In the genomic region with DNA sequence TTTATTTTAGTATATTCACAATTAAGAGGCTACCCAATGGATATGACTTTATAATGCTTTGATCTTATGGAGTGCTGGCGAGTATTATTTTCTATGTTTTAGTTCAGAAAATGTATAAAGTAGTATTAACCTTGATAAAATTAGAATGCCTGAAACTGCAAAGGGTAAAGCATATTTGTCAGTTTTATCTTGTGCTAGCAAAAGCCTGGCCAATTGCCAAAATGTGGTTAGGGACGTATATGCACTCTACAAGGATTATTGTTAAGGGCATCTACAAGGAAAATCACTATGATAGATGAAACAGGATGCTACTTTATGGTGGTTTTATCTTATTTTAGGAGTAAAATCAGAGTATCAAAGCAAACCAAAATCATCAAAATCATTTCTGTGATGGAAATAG, we compare ENCODE assay signal across 1 cellular context.
TF ChIP-seq lines count a peak whose summit lies in the region.

No MANE protein-coding gene starts in this region.

TF ChIP-seq in K562, 482 proteins besides CTCF, POLR2A, EP300 and RAD21 (continued from another document):
- TF ChIP-seq ZNF318 (IDR thresholded peaks at IDR 0.05; ENCODE audit: borderline replicate concordance in 1 of 2, low read depth in 1 of 2) (no peak), NEUROD1 (IDR thresholded peaks at IDR 0.05; ENCODE audit: borderline replicate concordance, low read depth, low read length, partially characterized antibody) (no peak), SUPT5H (IDR thresholded peaks at IDR 0.05) (no peak), NFIC (IDR thresholded peaks at IDR 0.05) (peak; percentile 27; the same call in 1 of the 2 replicates), ZNF146 (CRISPR knock-in tag; IDR thresholded peaks at IDR 0.05; ENCODE audit: unreplicated experiment) (no peak)
TF ChIP-seq in K562: peak in this region for 1.
